Comparison of ENCODE assay signal across 15 cellular contexts in the genomic region with DNA sequence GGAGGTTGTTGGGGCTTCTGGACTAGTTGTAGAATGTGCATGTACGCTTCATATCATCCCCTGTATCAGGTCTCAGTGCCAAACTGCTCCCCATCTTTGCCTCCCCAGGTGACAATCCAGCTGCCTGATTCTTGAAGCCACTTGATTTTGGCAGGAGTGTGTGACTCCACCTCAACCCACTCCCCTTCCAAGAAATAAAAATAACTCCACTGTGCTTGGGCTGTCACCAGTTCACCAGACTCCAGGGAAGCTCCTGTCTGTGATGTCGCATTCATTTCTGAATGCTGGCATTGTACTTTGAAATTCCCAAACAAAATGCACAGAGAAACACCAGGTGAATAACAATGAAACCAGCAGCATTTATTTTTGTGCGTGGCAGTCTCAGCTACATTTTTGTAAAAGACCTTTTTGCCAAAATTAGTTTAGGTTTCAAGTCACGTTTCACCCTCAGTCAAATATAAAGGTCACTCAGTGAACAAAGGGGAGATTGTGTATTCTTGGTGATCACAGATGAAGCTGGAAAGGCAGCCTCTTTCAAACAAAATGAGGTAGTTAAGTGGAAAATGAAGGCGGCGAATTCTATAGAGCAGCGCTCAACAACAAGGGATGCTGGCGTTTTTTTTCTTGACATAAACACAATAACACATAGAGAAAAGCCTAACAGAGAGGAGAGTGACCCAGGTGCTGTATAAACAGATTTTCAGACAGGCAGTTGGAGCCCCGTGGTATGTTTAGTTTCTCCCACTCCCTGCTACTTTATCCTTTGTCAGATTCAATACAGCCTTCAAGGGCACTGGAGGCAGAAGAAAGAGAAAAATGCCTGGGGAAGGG.
DNase-seq lines count a peak whose midpoint lies in the region; ATAC-seq lines count a peak whose summit lies in the region.
"Had no signal": no experiment of that assay in that cellular context is flagged by ENCODE, and none has a peak within 500 bp of the region (broad histone marks: within the 10 kb centered on the region; RNA-seq: fewer than 3 reads in every experiment).

No MANE protein-coding gene starts in this region.

- H3K27ac ChIP-seq in iPS-18a (ENCODE audit: low read length) = no peak overlapping the region
- H3K27ac ChIP-seq: 22Rv1 had no signal

- H3K4me1 ChIP-seq in iPS-18a (ENCODE audit: control insufficient read depth, low read depth, low read length) = peaks cover 17% of the 10 kb centered on the region
- H3K4me1 ChIP-seq: tibial nerve had no signal

- H3K4me3 ChIP-seq in iPS-18a (ENCODE audit: low read length) = peak overlapping the region; percentile 46

- ATAC-seq in HG03108 (IDR thresholded peaks at IDR 0.05; ENCODE audit: unreplicated experiment) = no peak

- DNase-seq in NCI-H1092 treated with DMSO at 0.1 percent for 48 hours (lab: John Stamatoyannopoulos, UW) = peak; percentile 37
- DNase-seq in NCI-H1092 (lab: John Stamatoyannopoulos, UW) = no peak
- DNase-seq in NCI-H774 (lab: John Stamatoyannopoulos, UW) = peak; percentile 68
- DNase-seq in putamen (ENCODE audit: low spot score) = peak; percentile 83
- no peak for DNase-seq in SW 1271 (lab: John Stamatoyannopoulos, UW)
- no peak for DNase-seq in stimulated activated naive CD4-positive, alpha-beta T cell treated with Interleukin-2 at 50 U/mL for 16 hours (lab: John Stamatoyannopoulos, UW)
- DNase-seq: activated naive CD4-positive, alpha-beta T cell treated with anti-CD3 and anti-CD28 coated beads, Interleukin-2, amount 10 ng/mL, durations not matched to agents 7 days and 5 days; CD4-positive, CD25-positive, alpha-beta regulatory T cell; EL; NCI-H526; RPMI8226 had no signal

- H3K27me3 ChIP-seq in iPS-18a (ENCODE audit: control insufficient read depth, insufficient read depth, low read length) = no peaks in the 10 kb centered on the region
- H3K27me3 ChIP-seq: tibial nerve had no signal

- H3K36me3 ChIP-seq in iPS-18a (ENCODE audit: control insufficient read depth, low read depth, low read length) = no peaks in the 10 kb centered on the region
- H3K36me3 ChIP-seq: tibial nerve had no signal

- H3K9me3 ChIP-seq in iPS-18a (ENCODE audit: control insufficient read depth, low read depth, low read length) = no peaks in the 10 kb centered on the region
- H3K9me3 ChIP-seq: tibial nerve had no signal

- peak overlapping the region; percentile 20 for H3K9ac ChIP-seq in iPS-18a (ENCODE audit: low read length)

Comparison
In these comparisons a context has a peak if more than half of its experiments do, and no peak if none do; other contexts are left out.
1. DNase-seq: peak in NCI-H1092 treated with DMSO at 0.1 percent for 48 hours (single experiment), NCI-H774 (single experiment) and putamen (single experiment); none in NCI-H1092 (single experiment), SW 1271 (0 of 2) and stimulated activated naive CD4-positive, alpha-beta T cell treated with Interleukin-2 at 50 U/mL for 16 hours (single experiment).